ENCODE assay signal across 27 cellular contexts in the genomic region with DNA sequence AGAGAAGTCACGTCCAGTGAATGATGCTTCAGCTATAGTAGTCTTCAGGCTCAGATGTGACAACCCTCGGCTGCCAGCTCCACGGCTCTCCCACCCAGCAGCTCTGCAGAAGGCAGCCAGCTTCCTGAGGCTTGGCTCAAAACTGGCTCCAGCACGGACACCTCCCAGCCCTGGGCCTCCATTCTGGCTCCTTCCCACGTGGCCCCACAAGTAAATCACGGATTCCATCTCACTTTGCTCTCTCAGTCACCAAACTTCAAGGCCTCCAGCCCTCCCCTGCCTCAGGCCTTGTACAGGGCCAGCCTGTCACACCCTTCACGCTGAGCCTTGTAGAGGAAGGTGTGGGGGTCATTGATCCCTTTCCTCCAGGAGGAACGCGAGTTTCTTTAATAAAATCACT.
"Had no signal": no experiment of that assay in that cellular context is flagged by ENCODE, and none has a peak within 500 bp of the region (broad histone marks: within the 10 kb centered on the region; RNA-seq: fewer than 3 reads in every experiment).

No MANE protein-coding gene starts in this region.

- H3K36me3 ChIP-seq: heart right ventricle, lower lobe of right lung, pancreas, prostate gland, sigmoid colon, spleen, stomach, thyroid gland, transverse colon, upper lobe of right lung had no signal

- H3K4me1 ChIP-seq: lower lobe of right lung, pancreas, prostate gland, sigmoid colon, testis, thyroid gland, upper lobe of right lung had no signal

- ATAC-seq: heart right ventricle; left cardiac atrium; left lobe of liver; lower lobe of right lung; mucosa of descending colon; naive thymus-derived CD8-positive, alpha-beta T cell; pancreas; right cardiac atrium; stimulated activated naive B cell treated with anti-CD40 and anti-IgM and Interleukin-4, amounts not matched to agents 10 μg/mL and 1 μg/mL and 100 μg/mL, for 72 hours; stimulated activated naive CD8-positive, alpha-beta T cell treated with anti-CD3 and anti-CD28 coated beads, Interleukin-15, Interleukin-2, amounts not matched to agents 100 U/mL and 50 U/mL, for 24 hours; upper lobe of right lung had no signal

- H3K4me2 ChIP-seq: hepatocyte had no signal

- H3K27me3 Mint-ChIP-seq: naive thymus-derived CD8-positive, alpha-beta T cell; stimulated activated naive B cell treated with anti-CD40 and anti-IgM and Interleukin-4, amounts not matched to agents 10 μg/mL and 1 μg/mL and 100 μg/mL, for 72 hours had no signal

- H3K4me3 ChIP-seq: heart right ventricle, hepatocyte, lower lobe of right lung, mucosa of descending colon, pancreas, prostate gland, sigmoid colon, spleen, stomach, testis, thyroid gland, transverse colon, upper lobe of right lung had no signal

- H3K27ac ChIP-seq: heart right ventricle, hepatocyte, lower lobe of right lung, pancreas, prostate gland, sigmoid colon, spleen, stomach, testis, thyroid gland, transverse colon, upper lobe of right lung had no signal

- DNase-seq: heart right ventricle; kidney glomerular epithelial cell; left cardiac atrium; lower lobe of right lung; mammary epithelial cell; mesenchymal stem cell; midbrain; mucosa of descending colon; naive thymus-derived CD8-positive, alpha-beta T cell; nucleus accumbens; pancreas; retina; right cardiac atrium; sigmoid colon; small intestine; spleen; stimulated activated CD4-positive, alpha-beta T cell treated with anti-CD3 and anti-CD28 coated beads, Interleukin-4, amount 100 ng/mL, for 24 hours; stimulated activated naive B cell treated with anti-CD40 and anti-IgM and Interleukin-4, amounts not matched to agents 10 μg/mL and 1 μg/mL and 100 μg/mL, for 72 hours; stimulated activated naive CD8-positive, alpha-beta T cell treated with anti-CD3 and anti-CD28 coated beads, Interleukin-15, Interleukin-2, amounts not matched to agents 100 U/mL and 50 U/mL, for 24 hours; stomach; testis; thyroid gland; transverse colon; upper lobe of right lung had no signal

- H2AFZ ChIP-seq: hepatocyte had no signal

- H3K9me3 Mint-ChIP-seq: naive thymus-derived CD8-positive, alpha-beta T cell; stimulated activated naive B cell treated with anti-CD40 and anti-IgM and Interleukin-4, amounts not matched to agents 10 μg/mL and 1 μg/mL and 100 μg/mL, for 72 hours had no signal

- H3K36me3 Mint-ChIP-seq: naive thymus-derived CD8-positive, alpha-beta T cell; stimulated activated naive B cell treated with anti-CD40 and anti-IgM and Interleukin-4, amounts not matched to agents 10 μg/mL and 1 μg/mL and 100 μg/mL, for 72 hours had no signal

- H3K4me3 Mint-ChIP-seq: naive thymus-derived CD8-positive, alpha-beta T cell; stimulated activated naive B cell treated with anti-CD40 and anti-IgM and Interleukin-4, amounts not matched to agents 10 μg/mL and 1 μg/mL and 100 μg/mL, for 72 hours had no signal

- H3K27ac Mint-ChIP-seq: naive thymus-derived CD8-positive, alpha-beta T cell; stimulated activated naive B cell treated with anti-CD40 and anti-IgM and Interleukin-4, amounts not matched to agents 10 μg/mL and 1 μg/mL and 100 μg/mL, for 72 hours had no signal

- H3K27me3 ChIP-seq: heart right ventricle, hepatocyte, pancreas, sigmoid colon, spleen, stomach, testis, thyroid gland, transverse colon, upper lobe of right lung had no signal

- H3K9me3 ChIP-seq: heart right ventricle, lower lobe of right lung, mucosa of descending colon, pancreas, prostate gland, sigmoid colon, spleen, stomach, testis, thyroid gland, transverse colon, upper lobe of right lung had no signal
